Comparison of ENCODE assay signal across 1 cellular context in the genomic region with DNA sequence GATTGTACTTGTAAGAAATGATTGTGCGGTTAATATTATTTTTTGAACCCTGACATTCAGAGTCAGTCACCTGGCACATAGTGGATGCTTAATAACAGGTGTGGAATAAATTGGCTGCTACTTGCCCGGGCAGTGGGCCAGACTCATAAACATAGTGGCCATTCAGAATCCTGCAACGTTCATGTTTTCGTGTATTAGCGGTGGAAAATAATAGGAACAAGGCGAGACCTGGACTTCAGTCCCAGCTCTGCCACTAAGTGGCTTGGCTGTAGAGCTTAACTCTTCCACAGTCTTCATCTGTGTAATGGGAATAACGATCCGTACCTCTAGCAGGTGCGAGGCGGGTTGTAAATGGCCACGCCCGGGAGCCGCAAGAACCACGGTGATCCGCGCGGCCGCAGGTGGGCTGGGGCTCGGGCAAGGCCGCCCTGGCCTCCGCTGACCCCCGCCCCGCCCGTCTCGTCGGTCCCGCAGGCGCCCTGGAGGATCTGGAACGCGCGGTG.
TF ChIP-seq lines count a peak whose summit lies in the region.

No MANE protein-coding gene starts in this region.

TF ChIP-seq in GM23338, 12 proteins besides CTCF, POLR2A, EP300 and RAD21:
- TF ChIP-seq ZNF462 (CRISPR knock-in tag; IDR thresholded peaks at IDR 0.05) (no peak), EZH2 (IDR thresholded peaks at IDR 0.05; ENCODE audit: low read depth, unreplicated experiment) (no peak), CREB1 (CRISPR knock-in tag; IDR thresholded peaks at IDR 0.05; ENCODE audit: low read depth) (no peak), STAT1 (IDR thresholded peaks at IDR 0.05; ENCODE audit: unreplicated experiment) (no peak), ZNF114 (CRISPR knock-in tag; IDR thresholded peaks at IDR 0.05) (no peak), POLR2AphosphoS5 (IDR thresholded peaks at IDR 0.05; ENCODE audit: low read depth) (no peak), JUNB (IDR thresholded peaks at IDR 0.05; ENCODE audit: unreplicated experiment) (no peak), NANOG (IDR thresholded peaks at IDR 0.05; ENCODE audit: borderline replicate concordance) (no peak), EZH2phosphoT487 (IDR thresholded peaks at IDR 0.05; ENCODE audit: unreplicated experiment) (no peak), ZNF331 (CRISPR knock-in tag; IDR thresholded peaks at IDR 0.05; ENCODE audit: low read depth) (no peak), REST (IDR thresholded peaks at IDR 0.05; ENCODE audit: unreplicated experiment) (no peak)
- TF ChIP-seq, protein P1, sequence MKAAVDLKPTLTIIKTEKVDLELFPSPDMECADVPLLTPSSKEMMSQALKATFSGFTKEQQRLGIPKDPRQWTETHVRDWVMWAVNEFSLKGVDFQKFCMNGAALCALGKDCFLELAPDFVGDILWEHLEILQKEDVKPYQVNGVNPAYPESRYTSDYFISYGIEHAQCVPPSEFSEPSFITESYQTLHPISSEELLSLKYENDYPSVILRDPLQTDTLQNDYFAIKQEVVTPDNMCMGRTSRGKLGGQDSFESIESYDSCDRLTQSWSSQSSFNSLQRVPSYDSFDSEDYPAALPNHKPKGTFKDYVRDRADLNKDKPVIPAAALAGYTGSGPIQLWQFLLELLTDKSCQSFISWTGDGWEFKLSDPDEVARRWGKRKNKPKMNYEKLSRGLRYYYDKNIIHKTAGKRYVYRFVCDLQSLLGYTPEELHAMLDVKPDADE (IDR thresholded peaks at IDR 0.05) = no peak
TF ChIP-seq in GM23338: peak in this region for 0.
